Comparison of ENCODE assay signal across 8 cellular contexts in genomic region chr4:67198757-67199156, GRCh38.
DNase-seq lines count a peak whose midpoint lies in the region; ATAC-seq and TF ChIP-seq lines count a peak whose summit lies in the region.

No MANE protein-coding gene starts in this region.

- TF ChIP-seq CTCF in A673 (conservative IDR thresholded peaks at IDR 0.05; ENCODE audit: low read depth, low read length) (peak; percentile 58), GM20000 (IDR thresholded peaks at IDR 0.05; ENCODE audit: extremely low read depth, missing control alignments) (peak; percentile 11), epithelial cell of proximal tubule (conservative IDR thresholded peaks at IDR 0.05; ENCODE audit: low read depth, low read length) (peak; percentile 45), psoas muscle (IDR thresholded peaks at IDR 0.05) (no peak), lower lobe of right lung (IDR thresholded peaks at IDR 0.05) (no peak)

- H3K27ac ChIP-seq in A673 (ENCODE audit: low read depth, low read length, poor library complexity, severe bottlenecking), result no peak overlapping the region
- H3K27ac ChIP-seq in psoas muscle, result no peak overlapping the region
- H3K27ac ChIP-seq in lower lobe of right lung, result no peak overlapping the region

- no peaks in the 10 kb centered on the region for H3K36me3 ChIP-seq in A673 (ENCODE audit: insufficient read depth, low read length, poor library complexity, severe bottlenecking)
- no peaks in the 10 kb centered on the region for H3K36me3 ChIP-seq in psoas muscle (ENCODE audit: insufficient read depth in 1 of 2, low read depth in 1 of 2)
- H3K36me3 ChIP-seq in lower lobe of right lung, result no peaks in the 10 kb centered on the region

- ATAC-seq in psoas muscle (no peak), GM21576 (IDR thresholded peaks at IDR 0.05; ENCODE audit: unreplicated experiment) (no peak), lower lobe of right lung (no peak)

- DNase-seq in A673 (ENCODE audit: low spot score), result peak; percentile 60
- DNase-seq in GM20000 (ENCODE audit: low spot score), result no peak
- DNase-seq in NCI-H510A treated with DMSO at 0.1 percent for 48 hours (lab: John Stamatoyannopoulos, UW), result peak; percentile 43
- DNase-seq in epithelial cell of proximal tubule (ENCODE audit: low read depth), result peak; percentile 6
- DNase-seq in psoas muscle, result no peak
- DNase-seq in stimulated activated CD8-positive, alpha-beta memory T cell treated with anti-CD3 and anti-CD28 coated beads, Interleukin-4, amount 100 ng/mL, for 48 hours, result no peak
- DNase-seq in lower lobe of right lung, result no peak

- WGBS in psoas muscle, 3 donors, result 13 to 15% (median 14%) methylated on average over 2 of the region's 2 CpGs

- CTCF ChIA-PET in A673 (lab: Charles Lee), result no interaction called here

- POLR2A ChIA-PET in A673 (lab: Charles Lee; ENCODE audit: low non-redundant PET), result no interaction called here

- H3K9me3 ChIP-seq in A673 (ENCODE audit: low read depth, low read length, poor library complexity, severe bottlenecking) (no peaks in the 10 kb centered on the region), psoas muscle (no peaks in the 10 kb centered on the region), lower lobe of right lung (no peaks in the 10 kb centered on the region)

- no TSS peak for BruUV-seq in A673 (replicated peaks; lab: Mats Ljungman, UMichigan)

- H3K27me3 ChIP-seq in A673 (replicated peaks; ENCODE audit: insufficient read depth, low read depth, low read length, poor library complexity), result no peaks in the 10 kb centered on the region
- no peaks in the 10 kb centered on the region for H3K27me3 ChIP-seq in psoas muscle (ENCODE audit: insufficient read depth in 3 of 3, low read length in 2 of 3)
- H3K27me3 ChIP-seq in lower lobe of right lung (ENCODE audit: low read depth), result no peaks in the 10 kb centered on the region

- H3K4me3 ChIP-seq in A673 (ENCODE audit: low read depth, low read length, poor library complexity, severe bottlenecking) (no peak overlapping the region), epithelial cell of proximal tubule (ENCODE audit: low read depth, low read length) (no peak overlapping the region), psoas muscle (no peak overlapping the region), lower lobe of right lung (no peak overlapping the region)

- intact Hi-C loops in A673 (cut with micrococcal nuclease; ENCODE audit: unreplicated experiment), result no loop called here
- intact Hi-C loops in psoas muscle (cut with DNase I), result no loop called here
- intact Hi-C loops in lower lobe of right lung (cut with DNase I), result no loop called here

- H3K4me1 ChIP-seq in A673 (ENCODE audit: insufficient read depth, low read length, poor library complexity, severe bottlenecking) (peaks cover 7% of the 10 kb centered on the region), psoas muscle (no peaks in the 10 kb centered on the region), lower lobe of right lung (no peaks in the 10 kb centered on the region)

Comparison
In these comparisons a context has a peak if more than half of its experiments do, and no peak if none do; other contexts are left out.
1. DNase-seq: peak in A673 (single experiment), NCI-H510A treated with DMSO at 0.1 percent for 48 hours (single experiment) and epithelial cell of proximal tubule (single experiment); none in GM20000 (single experiment), psoas muscle (0 of 2), stimulated activated CD8-positive, alpha-beta memory T cell treated with anti-CD3 and anti-CD28 coated beads, Interleukin-4, amount 100 ng/mL, for 48 hours (single experiment) and lower lobe of right lung (single experiment).
2. CTCF ChIP-seq: peak in A673 (single experiment), GM20000 (single experiment) and epithelial cell of proximal tubule (single experiment); none in psoas muscle (single experiment) and lower lobe of right lung (single experiment).